Comparison of ENCODE assay signal across 17 cellular contexts in the genomic region with DNA sequence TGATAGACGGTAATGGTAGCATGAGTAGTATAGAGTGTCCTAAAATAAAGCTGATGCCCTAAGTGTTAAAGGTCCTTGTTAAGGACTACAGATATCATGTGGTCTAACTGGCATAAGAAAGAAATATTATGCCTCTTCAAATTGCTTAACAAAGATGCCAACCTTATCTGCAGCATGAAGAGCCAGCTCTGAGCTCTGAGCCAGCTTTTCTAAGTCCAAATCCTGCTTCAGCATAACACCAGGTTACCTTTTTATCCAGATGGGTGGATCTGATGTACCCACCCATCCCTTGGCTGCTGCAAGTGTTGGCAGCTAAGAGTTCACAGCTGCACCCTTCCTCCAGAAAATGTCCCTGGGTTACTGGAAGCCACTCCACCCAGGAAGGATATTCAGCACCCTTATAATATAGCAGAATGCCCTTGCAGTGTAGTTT.
DNase-seq lines count a peak whose midpoint lies in the region; ATAC-seq and TF ChIP-seq lines count a peak whose summit lies in the region.
"Had no signal": no experiment of that assay in that cellular context is flagged by ENCODE, and none has a peak within 500 bp of the region (broad histone marks: within the 10 kb centered on the region; RNA-seq: fewer than 3 reads in every experiment).

No MANE protein-coding gene starts in this region.

- 41 to 67% methylated on average over 1 of the region's 1 CpG for WGBS in heart right ventricle, 2 donors

- H3K9me3 ChIP-seq in right atrium auricular region (no peaks in the 10 kb centered on the region), heart right ventricle (peaks cover 0 to 5% (median 0%) of the 10 kb centered on the region in 11 donors)
- H3K9me3 ChIP-seq: HAP-1 had no signal

- TF ChIP-seq CTCF in right atrium auricular region (IDR thresholded peaks at IDR 0.05) (no peak), heart right ventricle (IDR thresholded peaks at IDR 0.05) (no peak)

- H3K4me1 ChIP-seq in right atrium auricular region (peaks cover 0 to 10% of the 10 kb centered on the region in 2 donors), heart right ventricle (peaks cover 0 to 21% (median 4%) of the 10 kb centered on the region in 9 donors)
- H3K4me1 ChIP-seq: HAP-1 had no signal

- DNase-seq in Right ventricle myocardium superior (peak; percentile 46), right atrium auricular region (ENCODE audit: low spot score) (no peak), heart right ventricle (peak; percentile 9 to 10), left ventricle myocardium superior (peak; percentile 50), H7 (no peak), NCI-H1105 treated with DMSO at 0.1 percent for 48 hours (lab: John Stamatoyannopoulos, UW) (no peak)
- DNase-seq: C1 segment of cervical spinal cord; Calu3; CD4-positive, alpha-beta memory T cell; COR-L47; DMS53; DMS79 treated with DMSO at 0.1 percent for 48 hours; GF-D8; HFFc6 had no signal

- H3K4me3 ChIP-seq in right atrium auricular region (no peak overlapping the region), heart right ventricle (no peak overlapping the region), H7 (ENCODE audit: insufficient read depth, low read depth, low read length) (no peak overlapping the region)
- H3K4me3 ChIP-seq: GM23338, HAP-1 had no signal

- intact Hi-C loops in Right ventricle myocardium superior (cut with DNase I) (no loop called here), heart right ventricle (cut with DNase I) (loop anchor here in 1 of 10 donors (1.0 kb wide), 1 partner anchor 15 kb away; no protein-coding TSS in a partner anchor), left ventricle myocardium superior (cut with micrococcal nuclease) (no loop called here)

- ATAC-seq in Right ventricle myocardium superior (ENCODE audit: poor library complexity): peak; percentile 96
- ATAC-seq in heart right ventricle: peak; percentile 65 to 97 (median 84)
- peak; percentile 97 for ATAC-seq in left ventricle myocardium superior
- no peak for ATAC-seq in HG02884 (IDR thresholded peaks at IDR 0.05; ENCODE audit: unreplicated experiment)
- ATAC-seq: GM23338 had no signal

- H3K27me3 ChIP-seq in right atrium auricular region (no peaks in the 10 kb centered on the region), heart right ventricle (no peaks in the 10 kb centered on the region), H7 (ENCODE audit: control insufficient read depth, insufficient read depth, low read length) (no peaks in the 10 kb centered on the region)

- no peaks in the 10 kb centered on the region for H3K36me3 ChIP-seq in right atrium auricular region
- H3K36me3 ChIP-seq in heart right ventricle: no peaks in the 10 kb centered on the region
- H3K36me3 ChIP-seq in H7 (replicated peaks; ENCODE audit: control insufficient read depth, insufficient read depth, low read length): no peaks in the 10 kb centered on the region
- H3K36me3 ChIP-seq: HAP-1 had no signal

- H3K27ac ChIP-seq in right atrium auricular region (peak overlapping the region in 1 of 2 donors; percentile 63), heart right ventricle (peak overlapping the region in 5 of 10 donors; percentile 40 to 53 (median 43))

Comparison
In these comparisons a context has a peak if more than half of its experiments do, and no peak if none do; other contexts are left out.
1. DNase-seq: peak in Right ventricle myocardium superior (single experiment), heart right ventricle (2 of 2) and left ventricle myocardium superior (single experiment); none in right atrium auricular region (single experiment), H7 (single experiment) and NCI-H1105 treated with DMSO at 0.1 percent for 48 hours (single experiment).